ENCODE assay signal across 9 cellular contexts in genomic region chr12:9674226-9674590, GRCh38. TPM values are rescaled to one million over a fixed set of nuclear protein-coding genes. Genes with fewer than 3 reads are reported as not detected.
A peak's percentile ranks its signal among the peaks of the same experiment; 100 is the strongest.
DNase-seq lines count a peak whose midpoint lies in the region; ATAC-seq and TF ChIP-seq lines count a peak whose summit lies in the region.
"Had no signal": no experiment of that assay in that cellular context is flagged by ENCODE, and none has a peak within 500 bp of the region (broad histone marks: within the 10 kb centered on the region; RNA-seq: fewer than 3 reads in every experiment).

No MANE protein-coding gene starts in this region.

- no peaks in the 10 kb centered on the region for H3K9me3 ChIP-seq in suprapubic skin

- TF ChIP-seq CTCF in coronary artery (IDR thresholded peaks at IDR 0.05) (no peak), suprapubic skin (IDR thresholded peaks at IDR 0.05) (no peak)

- H3K4me1 ChIP-seq in suprapubic skin, result peaks cover 10% of the 10 kb centered on the region

- no peak for TF ChIP-seq POLR2A in suprapubic skin (IDR thresholded peaks at IDR 0.05)

- H3K4me1 Mint-ChIP-seq in activated naive CD8-positive, alpha-beta T cell treated with anti-CD3 and anti-CD28 coated beads for 36 hours, result peaks cover 63% of the 10 kb centered on the region
- peaks cover 69% of the 10 kb centered on the region for H3K4me1 Mint-ChIP-seq in stimulated activated effector memory CD8-positive, alpha-beta T cell treated with anti-CD3 and anti-CD28 coated beads, Interleukin-12 subunit alpha, Interleukin-12 subunit beta, amount 100 ng/mL, for 72 hours

- H3K27ac Mint-ChIP-seq in activated naive CD8-positive, alpha-beta T cell treated with anti-CD3 and anti-CD28 coated beads for 36 hours, result peak overlapping the region; percentile 100
- peak overlapping the region; percentile 98 for H3K27ac Mint-ChIP-seq in stimulated activated effector memory CD8-positive, alpha-beta T cell treated with anti-CD3 and anti-CD28 coated beads, Interleukin-12 subunit alpha, Interleukin-12 subunit beta, amount 100 ng/mL, for 72 hours

- peak; percentile 23 for ATAC-seq in HG03432 (IDR thresholded peaks at IDR 0.05; ENCODE audit: unreplicated experiment)
- peak; percentile 5 for ATAC-seq in stimulated activated effector memory CD8-positive, alpha-beta T cell treated with anti-CD3 and anti-CD28 coated beads, Interleukin-12 subunit alpha, Interleukin-12 subunit beta, amount 100 ng/mL, for 72 hours
- ATAC-seq in GM21526 (IDR thresholded peaks at IDR 0.05; ENCODE audit: low FRiP score, unreplicated experiment), result no peak

- H3K36me3 ChIP-seq in suprapubic skin, result no peaks in the 10 kb centered on the region

- H3K4me3 Mint-ChIP-seq in activated naive CD8-positive, alpha-beta T cell treated with anti-CD3 and anti-CD28 coated beads for 36 hours, result peak overlapping the region; percentile 96
- H3K4me3 Mint-ChIP-seq in stimulated activated effector memory CD8-positive, alpha-beta T cell treated with anti-CD3 and anti-CD28 coated beads, Interleukin-12 subunit alpha, Interleukin-12 subunit beta, amount 100 ng/mL, for 72 hours, result peak overlapping the region; percentile 79

- peak; percentile 47 for DNase-seq in activated CD4-positive, alpha-beta T cell treated with anti-CD3 and anti-CD28 coated beads for 48 hours
- no peak for DNase-seq in activated CD4-positive, alpha-beta T cell treated with anti-CD3 and anti-CD28 coated beads, Interleukin-2, amount 50 U/mL, for 4 hours
- DNase-seq in activated naive CD8-positive, alpha-beta T cell treated with anti-CD3 and anti-CD28 coated beads for 36 hours, result peak; percentile 49
- DNase-seq in stimulated activated effector memory CD8-positive, alpha-beta T cell treated with anti-CD3 and anti-CD28 coated beads, Interleukin-12 subunit alpha, Interleukin-12 subunit beta, amount 100 ng/mL, for 72 hours (ENCODE audit: low spot score in 2 of 2), result peak in 1 of 2 donors; percentile 68
- DNase-seq in coronary artery (ENCODE audit: low spot score) (no peak), suprapubic skin (ENCODE audit: low spot score in 2 of 2) (no peak)

- H3K27me3 Mint-ChIP-seq in activated naive CD8-positive, alpha-beta T cell treated with anti-CD3 and anti-CD28 coated beads for 36 hours, result peaks cover 21% of the 10 kb centered on the region

- no peaks in the 10 kb centered on the region for H3K27me3 ChIP-seq in suprapubic skin

- WGBS in suprapubic skin, result 89% methylated on average over 2 of the region's 2 CpGs

- peaks cover 5% of the 10 kb centered on the region for H3K9me3 Mint-ChIP-seq in activated naive CD8-positive, alpha-beta T cell treated with anti-CD3 and anti-CD28 coated beads for 36 hours
- H3K9me3 Mint-ChIP-seq in stimulated activated effector memory CD8-positive, alpha-beta T cell treated with anti-CD3 and anti-CD28 coated beads, Interleukin-12 subunit alpha, Interleukin-12 subunit beta, amount 100 ng/mL, for 72 hours, result no peaks in the 10 kb centered on the region

- TF ChIP-seq EP300 in suprapubic skin (IDR thresholded peaks at IDR 0.05), result no peak

- H3K36me3 Mint-ChIP-seq in activated naive CD8-positive, alpha-beta T cell treated with anti-CD3 and anti-CD28 coated beads for 36 hours, result peaks cover 89% of the 10 kb centered on the region
- peaks cover 100% of the 10 kb centered on the region for H3K36me3 Mint-ChIP-seq in stimulated activated effector memory CD8-positive, alpha-beta T cell treated with anti-CD3 and anti-CD28 coated beads, Interleukin-12 subunit alpha, Interleukin-12 subunit beta, amount 100 ng/mL, for 72 hours

- H3K27ac ChIP-seq in coronary artery, result no peak overlapping the region
- H3K27ac ChIP-seq in suprapubic skin, result no peak overlapping the region

- H3K4me3 ChIP-seq in coronary artery (no peak overlapping the region), suprapubic skin (no peak overlapping the region)

RNA-seq across cellular contexts. Expression of gene CLEC2D, which starts 4.7 kb away (rescaled TPM):
- 100 to 1,000 TPM; 270 to 290 TPM for total RNA-seq in activated naive CD8-positive, alpha-beta T cell treated with anti-CD3 and anti-CD28 coated beads for 36 hours
- 10 to 100 TPM in 1 of 4 donors, 1 to 10 TPM in 3; 2.3 to 12.2 (median 5.0) TPM for total RNA-seq in suprapubic skin

RNA-seq across cellular contexts. Expression of gene CLECL1, which starts 58.7 kb away (rescaled TPM):
- total RNA-seq in activated naive CD8-positive, alpha-beta T cell treated with anti-CD3 and anti-CD28 coated beads for 36 hours, result 1 to 10 TPM; 6.4 to 7.0 TPM
- not detected for total RNA-seq in suprapubic skin
- total RNA-seq: bronchial epithelial cell had no signal

Comparison
In these comparisons a context has a peak if more than half of its experiments do, and no peak if none do; other contexts are left out.
1. DNase-seq: peak in activated CD4-positive, alpha-beta T cell treated with anti-CD3 and anti-CD28 coated beads for 48 hours (single experiment) and activated naive CD8-positive, alpha-beta T cell treated with anti-CD3 and anti-CD28 coated beads for 36 hours (single experiment); none in activated CD4-positive, alpha-beta T cell treated with anti-CD3 and anti-CD28 coated beads, Interleukin-2, amount 50 U/mL, for 4 hours (0 of 2), coronary artery (single experiment) and suprapubic skin (0 of 2).
2. RNA of gene CLEC2D, which starts 4.7 kb away (total RNA-seq): 270 to 290 TPM in activated naive CD8-positive, alpha-beta T cell treated with anti-CD3 and anti-CD28 coated beads for 36 hours; 2.3 to 12.2 TPM in suprapubic skin; every median in the first group is over 10 times any median in the second.
3. RNA of gene CLECL1, which starts 58.7 kb away (total RNA-seq): 6.4 to 7.0 TPM in activated naive CD8-positive, alpha-beta T cell treated with anti-CD3 and anti-CD28 coated beads for 36 hours; not detected in suprapubic skin; every median in the first group is over 4 times any median in the second.